Comparison of ENCODE assay signal across 8 cellular contexts in the genomic region with DNA sequence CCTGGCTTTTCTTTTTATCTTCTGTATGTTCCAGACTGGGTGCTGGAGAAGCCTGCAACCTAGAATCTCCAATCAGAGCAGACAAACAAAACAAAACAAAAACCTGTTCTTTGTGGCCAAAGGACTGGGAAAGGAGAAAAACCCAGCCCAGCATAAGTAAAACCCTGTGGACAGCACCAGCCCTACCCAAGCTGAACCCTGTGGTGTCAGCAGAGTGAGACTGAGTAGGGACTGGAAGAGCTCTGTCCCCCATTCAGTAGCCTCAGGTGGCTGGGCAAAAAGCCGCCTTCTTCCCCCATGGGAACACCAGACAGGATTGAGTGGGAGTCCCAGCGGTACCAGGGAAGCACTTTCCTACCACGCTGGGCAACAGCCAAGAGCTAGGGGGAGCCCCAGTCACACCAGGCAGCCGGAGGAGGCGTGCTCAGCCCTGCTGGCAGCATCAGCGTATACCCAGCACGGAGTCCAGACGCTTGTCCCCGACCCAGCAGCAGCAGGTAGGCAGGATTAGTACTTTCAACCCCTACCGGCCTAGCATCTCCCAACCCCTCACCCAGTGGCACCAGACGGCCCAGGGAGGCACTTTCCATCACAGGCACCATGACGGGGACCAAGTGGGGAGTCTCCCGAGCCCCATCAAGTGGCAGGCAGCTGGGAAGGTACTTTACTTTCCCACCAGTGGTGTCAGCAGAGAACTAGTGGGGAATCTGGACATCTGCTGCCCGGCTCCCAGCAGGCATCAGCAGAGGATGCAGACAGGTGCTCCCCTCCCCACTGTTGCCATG. TPM values are rescaled to one million over a fixed set of nuclear protein-coding genes. Genes with fewer than 3 reads are reported as not detected.
A peak's percentile ranks its signal among the peaks of the same experiment; 100 is the strongest.
DNase-seq lines count a peak whose midpoint lies in the region; ATAC-seq and TF ChIP-seq lines count a peak whose summit lies in the region.

No MANE protein-coding gene starts in this region.

- H3K4me1 ChIP-seq in rectal smooth muscle tissue (ENCODE audit: control insufficient read depth, insufficient read depth, low read length), result no peaks in the 10 kb centered on the region

- H3K9me3 Mint-ChIP-seq in T-cell, result no peaks in the 10 kb centered on the region

- H3K4me3 ChIP-seq in GM12875 (ENCODE audit: low read depth, low read length) (peak overlapping the region; percentile 19), rectal smooth muscle tissue (ENCODE audit: low read length) (peak overlapping the region; percentile 56)

- no peaks in the 10 kb centered on the region for H3K36me3 Mint-ChIP-seq in T-cell

- H3K27me3 ChIP-seq in rectal smooth muscle tissue (ENCODE audit: control insufficient read depth, insufficient read depth, low read length), result no peaks in the 10 kb centered on the region

- no peak overlapping the region for H3K27ac Mint-ChIP-seq in T-cell

- H3K9ac ChIP-seq in rectal smooth muscle tissue (ENCODE audit: low read length), result no peak overlapping the region

- peak; percentile 47 to 98 (median 97) for DNase-seq in NCI-H1417 (lab: John Stamatoyannopoulos, UW)
- DNase-seq in T-cell, result peak in 29 of 34 experiments; percentile 10 to 54 (median 31)
- DNase-seq in astrocyte of the hippocampus (ENCODE audit: low read depth, low spot score), result peak; percentile 86
- DNase-seq in hippocampal formation (lab: John Stamatoyannopoulos, UW), result peak; percentile 60 to 76
- no peak for DNase-seq in GF-D8 (lab: John Stamatoyannopoulos, UW)

- H3K4me1 Mint-ChIP-seq in T-cell, result peaks cover 0 to 6% (median 0%) of the 10 kb centered on the region in 3 donors

- no peak overlapping the region for H3K27ac ChIP-seq in rectal smooth muscle tissue (ENCODE audit: low read depth, low read length)

- ATAC-seq in HG02763 (IDR thresholded peaks at IDR 0.05; ENCODE audit: unreplicated experiment) (peak; percentile 83), T-cell (replicated peaks in 1 of 4) (peak; percentile 79 to 98 (median 98))

- CTCF ChIA-PET in T-cell (lab: Charles Lee), result interaction anchor here in 1 of 2 donors (0.6 kb wide), 1 partner anchor 127 kb away, joined by 4 read pairs; no protein-coding TSS in a partner anchor

- POLR2A ChIA-PET in T-cell (lab: Charles Lee), result no interaction called here

- peak; percentile 69 for TF ChIP-seq CTCF in GM12875 (IDR thresholded peaks at IDR 0.05; ENCODE audit: borderline replicate concordance, insufficient read depth, low read depth, low read length)

- peak overlapping the region; percentile 43 to 55 (median 43) for H3K4me3 Mint-ChIP-seq in T-cell

- no peaks in the 10 kb centered on the region for H3K36me3 ChIP-seq in rectal smooth muscle tissue (ENCODE audit: control insufficient read depth, insufficient read depth, low read length)

- peaks cover 0 to 22% of the 10 kb centered on the region in 2 donors for H3K27me3 Mint-ChIP-seq in T-cell

RNA-seq across cellular contexts. Expression of gene JADE3, which starts 8.6 kb away (rescaled TPM):
- 1 to 10 TPM in 3 of 5 donors, under 1 TPM in 2; 0.21 to 1.3 (median 1.0) TPM for total RNA-seq in T-cell
